Comparison of ENCODE assay signal across 8 cellular contexts in the genomic region with DNA sequence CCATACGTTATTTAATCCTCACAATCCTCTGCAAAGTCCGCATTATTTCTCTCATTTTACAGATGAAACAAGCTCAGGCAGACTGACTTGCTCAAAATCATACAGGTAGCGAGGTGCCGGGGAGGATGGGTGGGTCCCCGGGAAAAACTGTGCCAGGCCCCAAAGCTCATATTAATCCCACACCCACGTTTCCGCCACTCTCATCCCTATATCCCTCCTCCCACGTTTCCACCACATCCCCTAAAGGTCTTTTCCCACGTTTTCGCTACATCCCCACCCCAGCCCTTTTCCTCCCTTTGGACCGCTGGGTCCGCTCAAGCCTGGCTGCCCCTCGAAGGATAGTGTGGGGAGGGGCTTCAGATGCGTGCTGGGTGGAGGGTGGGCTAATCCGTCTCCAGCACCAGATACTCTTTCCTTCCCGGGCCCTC. TPM values are rescaled to one million over a fixed set of nuclear protein-coding genes. Genes with fewer than 3 reads are reported as not detected.
DNase-seq lines count a peak whose midpoint lies in the region; FAIRE-seq and TF ChIP-seq lines count a peak whose summit lies in the region.

No MANE protein-coding gene starts in this region.

- peak overlapping the region; percentile 86 for H3K4me3 ChIP-seq in AG04450 (ENCODE audit: low read depth, low read length)
- peak overlapping the region; percentile 84 for H3K4me3 ChIP-seq in bronchial epithelial cell (ENCODE audit: low read depth, low read length)
- peak overlapping the region; percentile 80 to 85 for H3K4me3 ChIP-seq in muscle layer of colon (ENCODE audit: low read depth in 1 of 2, low read length in 2 of 2)

- H3K4me1 ChIP-seq in muscle layer of colon (ENCODE audit: insufficient read depth, low read length): peaks cover 10% of the 10 kb centered on the region

- POLR2A ChIA-PET in AG04450 (lab: Yijun Ruan, JAX): no interaction called here

- TF ChIP-seq EP300 in Ishikawa (IDR thresholded peaks at IDR 0.05; ENCODE audit: borderline replicate concordance): no peak

- no peak for TF ChIP-seq CTCF in AG04450 (IDR thresholded peaks at IDR 0.05; ENCODE audit: low read depth, low read length)
- TF ChIP-seq CTCF in bronchial epithelial cell (IDR thresholded peaks at IDR 0.05; ENCODE audit: insufficient read depth, low read length, severe bottlenecking): no peak

- H3K9me3 ChIP-seq in AG04450 (ENCODE audit: control insufficient read depth, insufficient read depth, low read length) (no peaks in the 10 kb centered on the region), muscle layer of colon (ENCODE audit: low read length) (no peaks in the 10 kb centered on the region)

- H3K36me3 ChIP-seq in bronchial epithelial cell (ENCODE audit: control insufficient read depth, insufficient read depth, low read length): no peaks in the 10 kb centered on the region
- H3K36me3 ChIP-seq in muscle layer of colon (ENCODE audit: insufficient read depth, low read length): no peaks in the 10 kb centered on the region

- H3K27me3 ChIP-seq in AG04450 (ENCODE audit: control insufficient read depth, insufficient read depth, low read length): no peaks in the 10 kb centered on the region
- no peaks in the 10 kb centered on the region for H3K27me3 ChIP-seq in bronchial epithelial cell (ENCODE audit: control insufficient read depth, insufficient read depth, low read length)
- no peaks in the 10 kb centered on the region for H3K27me3 ChIP-seq in muscle layer of colon (ENCODE audit: control insufficient read depth in 1 of 2, insufficient read depth in 2 of 2, low read length in 2 of 2)

- TF ChIP-seq POLR2A in GM12891 (IDR thresholded peaks at IDR 0.05; ENCODE audit: low read depth, low read length): no peak

- CTCF ChIA-PET in AG04450 (lab: Charles Lee): interaction anchor here (0.6 to 1.3 kb wide), 2 partner anchors 32 to 71 kb away, joined by 3 read pairs; no protein-coding TSS in a partner anchor

- DNase-seq in AG04450 (ENCODE audit: low read depth, low spot score): no peak
- DNase-seq in bronchial epithelial cell (ENCODE audit: low read depth): peak; percentile 15
- no peak for DNase-seq in HCEC 1CT
- DNase-seq in NCI-H2081 treated with DMSO at 0.1 percent for 48 hours (lab: John Stamatoyannopoulos, UW): no peak
- no peak for DNase-seq in GM12891 (ENCODE audit: insufficient read length, low spot score)
- no peak for DNase-seq in NCI-H146 (lab: John Stamatoyannopoulos, UW)

- H3K9ac ChIP-seq in muscle layer of colon (ENCODE audit: low read length): no peak overlapping the region

- H3K27ac ChIP-seq in AG04450 (ENCODE audit: low read depth, low read length) (peak overlapping the region; percentile 47), muscle layer of colon (ENCODE audit: low read depth, low read length) (peak overlapping the region; percentile 56)

- FAIRE-seq in bronchial epithelial cell (lab: Jason Lieb, UNC) (no peak), GM12891 (lab: Jason Lieb, UNC) (no peak)

- TF ChIP-seq RAD21 in Ishikawa (IDR thresholded peaks at IDR 0.05; ENCODE audit: low read depth): no peak

TF ChIP-seq in Ishikawa, 13 proteins besides CTCF, POLR2A, EP300 and RAD21:
- TF ChIP-seq, protein P1, sequence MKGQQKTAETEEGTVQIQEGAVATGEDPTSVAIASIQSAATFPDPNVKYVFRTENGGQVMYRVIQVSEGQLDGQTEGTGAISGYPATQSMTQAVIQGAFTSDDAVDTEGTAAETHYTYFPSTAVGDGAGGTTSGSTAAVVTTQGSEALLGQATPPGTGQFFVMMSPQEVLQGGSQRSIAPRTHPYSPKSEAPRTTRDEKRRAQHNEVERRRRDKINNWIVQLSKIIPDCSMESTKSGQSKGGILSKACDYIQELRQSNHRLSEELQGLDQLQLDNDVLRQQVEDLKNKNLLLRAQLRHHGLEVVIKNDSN (IDR thresholded peaks at IDR 0.05): no peak
- TF ChIP-seq YY1 (IDR thresholded peaks at IDR 0.05; ENCODE audit: low read depth): no peak
- no peak for TF ChIP-seq FOXM1 (IDR thresholded peaks at IDR 0.05; ENCODE audit: borderline replicate concordance, low read depth)
- no peak for TF ChIP-seq CREB1 (IDR thresholded peaks at IDR 0.05; ENCODE audit: low read depth)
- TF ChIP-seq NFIC (IDR thresholded peaks at IDR 0.05): no peak
- peak; percentile 55; the same call in 1 of the 2 replicates for TF ChIP-seq ZBTB7A (IDR thresholded peaks at IDR 0.05; ENCODE audit: low read depth)
- no peak for TF ChIP-seq TAF1 (IDR thresholded peaks at IDR 0.05; ENCODE audit: low read depth)

TF ChIP-seq in GM12891, 5 proteins besides CTCF, POLR2A, EP300 and RAD21:
- TF ChIP-seq SPI1 (IDR thresholded peaks at IDR 0.05; ENCODE audit: low read depth, low read length) (no peak), POLR2AphosphoS5 (IDR thresholded peaks at IDR 0.05; ENCODE audit: low read depth, low read length) (no peak), PAX5 (IDR thresholded peaks at IDR 0.05; ENCODE audit: insufficient read depth, low read length, severe bottlenecking) (no peak), TAF1 (IDR thresholded peaks at IDR 0.05; ENCODE audit: low read depth, low read length) (no peak), POU2F2 (IDR thresholded peaks at IDR 0.05; ENCODE audit: low read depth, low read length) (no peak)

RNA-seq across cellular contexts. Expression of a gene that starts 0.4 kb away (rescaled TPM):
- polyA plus RNA-seq in AG04450 (2011; rRNA removed): 5.6 and 7.4 TPM in 2 replicates
- polyA minus RNA-seq in AG04450 (2011; rRNA and poly(A)+ RNA removed): 6.4 and 12.9 TPM in 2 replicates
- total RNA-seq in bronchial epithelial cell: 2.4 and 4.2 TPM in 2 replicates
- 6.7 TPM for polyA plus RNA-seq in GM12891 (2012; ENCODE audit: low read depth, missing spikeins)
